10 cellular contexts compared by ENCODE assay signal in genomic region chr19:38682195-38682867, GRCh38. TPM values are rescaled to one million over a fixed set of nuclear protein-coding genes. Genes with fewer than 3 reads are reported as not detected.
DNase-seq lines count a peak whose midpoint lies in the region; ATAC-seq, FAIRE-seq and TF ChIP-seq lines count a peak whose summit lies in the region.
"Had no signal": no experiment of that assay in that cellular context is flagged by ENCODE, and none has a peak within 500 bp of the region (broad histone marks: within the 10 kb centered on the region; RNA-seq: fewer than 3 reads in every experiment).

No MANE protein-coding gene starts in this region.

- TF ChIP-seq CTCF in OCI-LY3 (IDR thresholded peaks at IDR 0.05; ENCODE audit: low read depth, low read length) (no peak), osteoblast (IDR thresholded peaks at IDR 0.05; ENCODE audit: extremely low read depth, low read depth, low read length) (no peak)

- 93 to 95% methylated on average over 11 of the region's 11 CpGs for WGBS in esophagus, 2 donors

- peaks cover 82% of the 10 kb centered on the region for H3K79me2 ChIP-seq in ACC112 (ENCODE audit: control insufficient read depth, insufficient read depth, low read length, unreplicated experiment)
- H3K79me2 ChIP-seq in OCI-LY3 (ENCODE audit: low read length), result peaks cover 97% of the 10 kb centered on the region
- H3K79me2 ChIP-seq in osteoblast (ENCODE audit: insufficient read depth, low read length), result peaks cover 89% of the 10 kb centered on the region

- H4K20me1 ChIP-seq in OCI-LY3 (ENCODE audit: insufficient read depth, low read length), result no peaks in the 10 kb centered on the region
- peaks cover 33% of the 10 kb centered on the region for H4K20me1 ChIP-seq in osteoblast (ENCODE audit: insufficient read depth, low read length)

- no peak overlapping the region for H3K4me2 ChIP-seq in OCI-LY3 (ENCODE audit: low read length)
- no peak overlapping the region for H3K4me2 ChIP-seq in osteoblast (ENCODE audit: insufficient read depth, low read length)

- H3K9ac ChIP-seq in OCI-LY3 (ENCODE audit: low read length), result no peak overlapping the region

- H3K4me3 ChIP-seq in ACC112 (ENCODE audit: low read depth, low read length), result no peak overlapping the region
- no peak overlapping the region for H3K4me3 ChIP-seq in OCI-LY3 (ENCODE audit: low read length)
- H3K4me3 ChIP-seq in esophagus (ENCODE audit: low read depth in 1 of 2, low read length in 2 of 2), result no peak overlapping the region
- H3K4me3 ChIP-seq in osteoblast (ENCODE audit: insufficient read depth, low read length), result no peak overlapping the region

- H3K9me3 ChIP-seq in OCI-LY3 (ENCODE audit: insufficient read depth, low read length) (no peaks in the 10 kb centered on the region), esophagus (ENCODE audit: control insufficient read depth in 2 of 2, insufficient read depth in 1 of 2, low read depth in 1 of 2, low read length in 1 of 2) (no peaks in the 10 kb centered on the region), osteoblast (ENCODE audit: low read depth, low read length) (no peaks in the 10 kb centered on the region)

- no peak for DNase-seq in osteoblast (ENCODE audit: insufficient read length, low spot score, missing footprints)
- no peak for DNase-seq in NCI-H2171 treated with DMSO at 0.1 percent for 48 hours (lab: John Stamatoyannopoulos, UW)
- no peak for DNase-seq in HTR-8/SVneo (ENCODE audit: insufficient read length, low spot score)
- no peak for DNase-seq in amniotic stem cell (lab: John Stamatoyannopoulos, UW)
- DNase-seq: NCI-H1417 treated with DMSO at 0.1 percent for 48 hours; stimulated activated CD4-positive, alpha-beta T cell treated with anti-CD3 and anti-CD28 coated beads, Interleukin-2, amount 100 ng/mL, for 24 hours had no signal

- H3K27ac ChIP-seq in ACC112 (ENCODE audit: low read depth, low read length) (peak overlapping the region; percentile 99), OCI-LY3 (ENCODE audit: low read length) (peak overlapping the region; percentile 82; the same call in 1 of the 2 replicates), esophagus (ENCODE audit: low read depth in 2 of 2, low read length in 1 of 2) (peak overlapping the region; percentile 98 to 100), osteoblast (ENCODE audit: low read depth, low read length) (peak overlapping the region; percentile 99)

- no peak for ATAC-seq in HG03571 (IDR thresholded peaks at IDR 0.05; ENCODE audit: unreplicated experiment)

- H3K36me3 ChIP-seq in ACC112 (ENCODE audit: insufficient read depth, low read length) (peaks cover 4% of the 10 kb centered on the region; the same call in 1 of the 2 replicates), OCI-LY3 (replicated peaks; ENCODE audit: low read depth, low read length) (peaks cover 19% of the 10 kb centered on the region), esophagus (ENCODE audit: control insufficient read depth in 2 of 2, insufficient read depth in 2 of 2, low read length in 1 of 2) (peaks cover 0 to 5% of the 10 kb centered on the region in 2 donors), osteoblast (ENCODE audit: insufficient read depth, low read length) (peaks cover 24% of the 10 kb centered on the region)

- no peaks in the 10 kb centered on the region for H3K27me3 ChIP-seq in ACC112 (ENCODE audit: insufficient read depth, low read length)
- H3K27me3 ChIP-seq in OCI-LY3 (ENCODE audit: low read depth, low read length), result no peaks in the 10 kb centered on the region
- H3K27me3 ChIP-seq in esophagus (ENCODE audit: control insufficient read depth in 1 of 2, insufficient read depth in 2 of 2, low read length in 2 of 2), result no peaks in the 10 kb centered on the region
- H3K27me3 ChIP-seq in osteoblast (ENCODE audit: insufficient read depth, low read length), result no peaks in the 10 kb centered on the region

- H2AFZ ChIP-seq in ACC112 (ENCODE audit: low read length, unreplicated experiment), result no peak overlapping the region
- H2AFZ ChIP-seq in OCI-LY3 (ENCODE audit: low read depth, low read length), result no peak overlapping the region
- H2AFZ ChIP-seq in osteoblast (ENCODE audit: low read length), result no peak overlapping the region

- H3K4me1 ChIP-seq in ACC112 (ENCODE audit: control insufficient read depth, insufficient read depth, low read length, unreplicated experiment) (peaks cover 51% of the 10 kb centered on the region), OCI-LY3 (ENCODE audit: low read length) (peaks cover 48% of the 10 kb centered on the region), esophagus (ENCODE audit: control insufficient read depth in 2 of 2, insufficient read depth in 2 of 2, low read length in 1 of 2) (peaks cover 15 to 39% of the 10 kb centered on the region in 2 donors), osteoblast (ENCODE audit: insufficient read depth, low read length) (peaks cover 59% of the 10 kb centered on the region)

- no peak for FAIRE-seq in HTR-8/SVneo (lab: Jason Lieb, UNC)

RNA-seq across cellular contexts. Expression of gene ACTN4, which starts 34.9 kb away (rescaled TPM):
- polyA plus RNA-seq in esophagus, result 100 to 1,000 TPM; 261 to 376 TPM
- total RNA-seq in osteoblast, result 204 and 229 TPM in 2 replicates
